8 cellular contexts compared by ENCODE assay signal in genomic region chr9:96419691-96419969, GRCh38. TPM values are rescaled to one million over a fixed set of nuclear protein-coding genes. Genes with fewer than 3 reads are reported as not detected.
DNase-seq lines count a peak whose midpoint lies in the region; ATAC-seq and TF ChIP-seq lines count a peak whose summit lies in the region.

No MANE protein-coding gene starts in this region.

- no peak overlapping the region for H3K9ac ChIP-seq in parathyroid adenoma

- peaks cover 15% of the 10 kb centered on the region for H4K20me1 ChIP-seq in DOHH2 (ENCODE audit: control insufficient read depth, insufficient read depth, low read depth, low read length)

- H3K9me3 ChIP-seq in DOHH2 (ENCODE audit: control insufficient read depth, insufficient read depth, low read length), result no peaks in the 10 kb centered on the region
- no peaks in the 10 kb centered on the region for H3K9me3 ChIP-seq in Peyer's patch
- no peaks in the 10 kb centered on the region for H3K9me3 ChIP-seq in parathyroid adenoma (ENCODE audit: control insufficient read depth, low read length)

- H3K36me3 ChIP-seq in DOHH2 (ENCODE audit: control insufficient read depth, low read length) (peaks cover 33% of the 10 kb centered on the region), Peyer's patch (no peaks in the 10 kb centered on the region), parathyroid adenoma (ENCODE audit: control insufficient read depth, insufficient read depth, low read length) (no peaks in the 10 kb centered on the region)

- H3K4me2 ChIP-seq in DOHH2 (ENCODE audit: low read length) (peak overlapping the region; percentile 72), parathyroid adenoma (ENCODE audit: low read length) (peak overlapping the region; percentile 97)

- no peak for DNase-seq in Peyer's patch
- no peak for DNase-seq in epithelial cell of prostate (ENCODE audit: low read depth, low spot score)
- no peak for DNase-seq in NCI-H526 treated with DMSO at 0.1 percent for 48 hours (lab: John Stamatoyannopoulos, UW)
- no peak for DNase-seq in left lobe of liver (ENCODE audit: low spot score)

- no peaks in the 10 kb centered on the region for H3K9me2 ChIP-seq in DOHH2 (replicated peaks; ENCODE audit: control insufficient read depth, low read length)

- H3K4me3 ChIP-seq in DOHH2 (ENCODE audit: low read length), result peak overlapping the region; percentile 98
- peak overlapping the region; percentile 74 to 93 (median 81) for H3K4me3 ChIP-seq in Peyer's patch
- peak overlapping the region; percentile 81 for H3K4me3 ChIP-seq in parathyroid adenoma (ENCODE audit: low read depth, low read length)

- TF ChIP-seq CTCF in DOHH2 (IDR thresholded peaks at IDR 0.05; ENCODE audit: low read depth, low read length, poor library complexity, severe bottlenecking), result no peak
- TF ChIP-seq CTCF in Peyer's patch (IDR thresholded peaks at IDR 0.05), result no peak
- no peak for TF ChIP-seq CTCF in parathyroid adenoma (IDR thresholded peaks at IDR 0.05)

- ATAC-seq in GM19035 (IDR thresholded peaks at IDR 0.05; ENCODE audit: unreplicated experiment) (no peak), left lobe of liver (no peak), GM18861 (IDR thresholded peaks at IDR 0.05; ENCODE audit: unreplicated experiment) (no peak)

- H2AFZ ChIP-seq in parathyroid adenoma, result no peak overlapping the region

- peaks cover 15% of the 10 kb centered on the region for H3F3A ChIP-seq in DOHH2 (ENCODE audit: control insufficient read depth, insufficient read depth)

- H3K4me1 ChIP-seq in DOHH2 (ENCODE audit: control insufficient read depth, low read length), result peaks cover 36% of the 10 kb centered on the region
- H3K4me1 ChIP-seq in Peyer's patch, result peaks cover 0 to 29% (median 4%) of the 10 kb centered on the region in 4 donors
- peaks cover 6% of the 10 kb centered on the region for H3K4me1 ChIP-seq in parathyroid adenoma

- H3K27ac ChIP-seq in DOHH2 (ENCODE audit: low read depth, low read length) (peak overlapping the region; percentile 99), Peyer's patch (peak overlapping the region; percentile 97 to 100 (median 98)), epithelial cell of prostate (peak overlapping the region; percentile 93), parathyroid adenoma (peak overlapping the region; percentile 91)

- TF ChIP-seq POLR2A in Peyer's patch (IDR thresholded peaks at IDR 0.05), result no peak

- H3K27me3 ChIP-seq in DOHH2 (ENCODE audit: control insufficient read depth, low read length) (no peaks in the 10 kb centered on the region), Peyer's patch (no peaks in the 10 kb centered on the region), parathyroid adenoma (ENCODE audit: control insufficient read depth, insufficient read depth, low read length) (no peaks in the 10 kb centered on the region)

- H3K79me2 ChIP-seq in DOHH2 (ENCODE audit: control insufficient read depth, low read length) (peaks cover 49% of the 10 kb centered on the region), parathyroid adenoma (no peaks in the 10 kb centered on the region)

RNA-seq across cellular contexts. Expression of gene ZNF367, which starts 1.5 kb away (rescaled TPM):
- total RNA-seq in Peyer's patch, result 1 to 10 TPM; 1.5 to 7.4 (median 3.4) TPM
- 1.0 TPM for total RNA-seq in left lobe of liver

RNA-seq across cellular contexts. Expression of gene HABP4, which starts 30.3 kb away (rescaled TPM):
- total RNA-seq in Peyer's patch, result 10 to 100 TPM in 1 of 4 donors, 1 to 10 TPM in 3; 3.2 to 19.8 (median 5.1) TPM
- total RNA-seq in left lobe of liver, result 2.4 TPM

RNA-seq across cellular contexts. Expression of gene SLC35D2, which starts 36.1 kb away (rescaled TPM):
- 100 to 1,000 TPM in 1 of 4 donors, 10 to 100 TPM in 3; 38.8 to 140 (median 84.9) TPM for total RNA-seq in Peyer's patch
- 33.2 TPM for total RNA-seq in left lobe of liver
